ENCODE assay signal across 13 cellular contexts in the genomic region with DNA sequence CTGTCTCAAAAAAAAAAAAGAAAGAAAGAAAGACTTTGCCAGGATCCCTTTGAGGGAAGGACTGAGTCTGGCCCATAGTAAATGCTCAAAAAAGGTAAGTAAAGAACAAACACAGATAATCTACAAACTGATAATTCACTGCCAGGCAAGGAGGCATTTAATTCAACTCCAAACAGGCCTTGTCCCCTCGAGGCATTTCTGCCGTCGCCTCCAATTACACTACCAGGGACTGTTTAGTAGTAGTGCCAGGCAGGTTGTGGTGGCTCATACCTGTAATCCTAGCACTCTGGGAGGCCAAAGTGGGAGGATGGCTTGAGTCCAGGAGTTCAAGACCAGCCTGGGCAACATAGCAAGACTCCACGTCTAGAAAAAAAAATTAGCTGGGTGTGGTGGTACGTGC. TPM values are rescaled to one million over a fixed set of nuclear protein-coding genes. Genes with fewer than 3 reads are reported as not detected.
DNase-seq lines count a peak whose midpoint lies in the region; ATAC-seq, FAIRE-seq and TF ChIP-seq lines count a peak whose summit lies in the region.
"Had no signal": no experiment of that assay in that cellular context is flagged by ENCODE, and none has a peak within 500 bp of the region (broad histone marks: within the 10 kb centered on the region; RNA-seq: fewer than 3 reads in every experiment).

No MANE protein-coding gene starts in this region.

- DNase-seq in HepG2 (ENCODE audit: low spot score) (no peak), right lobe of liver (no peak), chondrocyte (ENCODE audit: low spot score) (peak; percentile 26), spleen (peak; percentile 9), tibial nerve (ENCODE audit: low spot score in 2 of 2) (no peak), NAMALWA (ENCODE audit: low spot score) (no peak), esophagus muscularis mucosa (ENCODE audit: extremely low spot score) (no peak)
- DNase-seq: 8988T; CD4-positive, CD25-positive, alpha-beta regulatory T cell; DMS53; HCEC 1CT had no signal

- no peak for FAIRE-seq in HepG2 (lab: Jason Lieb, UNC)

- no peak overlapping the region for H3K27ac ChIP-seq in HepG2 (ENCODE audit: extremely low read length, insufficient read depth, low read length)
- H3K27ac ChIP-seq in right lobe of liver = no peak overlapping the region
- H3K27ac ChIP-seq in spleen = no peak overlapping the region
- H3K27ac ChIP-seq in tibial nerve = peak overlapping the region in 3 of 4 donors; percentile 71 to 89 (median 85)
- H3K27ac ChIP-seq in esophagus muscularis mucosa (replicated peaks in 1 of 4) = no peak overlapping the region
- H3K27ac ChIP-seq: BLaER1 treated with 17β-estradiol and CSF1 and Interleukin-3, amounts not matched to agents 10 nM and 100 nM had no signal

- H3K27me3 Mint-ChIP-seq in chondrocyte (ENCODE audit: low read depth) = no peaks in the 10 kb centered on the region
- H3K27me3 Mint-ChIP-seq: CD4-positive, CD25-positive, alpha-beta regulatory T cell had no signal

- intact Hi-C loops in HepG2 (cut with micrococcal nuclease; ENCODE audit: unreplicated experiment) (no loop called here), right lobe of liver (cut with DNase I) (no loop called here), spleen (cut with DNase I; ENCODE audit: low total_unique reads) (no loop called here), esophagus muscularis mucosa (cut with DNase I) (no loop called here)

- H3K4me1 Mint-ChIP-seq in chondrocyte (ENCODE audit: low read depth) = peaks cover 28% of the 10 kb centered on the region
- H3K4me1 Mint-ChIP-seq: CD4-positive, CD25-positive, alpha-beta regulatory T cell had no signal

- H2AFZ ChIP-seq in HepG2 (ENCODE audit: low read length) = no peak overlapping the region

- ATAC-seq in HepG2 (no peak), right lobe of liver (no peak), HG03432 (IDR thresholded peaks at IDR 0.05; ENCODE audit: unreplicated experiment) (no peak)

- H3K4me1 ChIP-seq in HepG2 (ENCODE audit: insufficient read depth, low read length) (peaks cover 65% of the 10 kb centered on the region), right lobe of liver (peaks cover 0 to 1% (median 0%) of the 10 kb centered on the region in 4 donors), spleen (peaks cover 0 to 9% (median 0%) of the 10 kb centered on the region in 6 donors), tibial nerve (peaks cover 0 to 90% (median 15%) of the 10 kb centered on the region in 4 donors), esophagus muscularis mucosa (peaks cover 0 to 6% (median 0%) of the 10 kb centered on the region in 4 donors)

- H3K4me2 ChIP-seq in HepG2 (ENCODE audit: low read depth, low read length) = no peak overlapping the region
- H3K4me2 ChIP-seq: BLaER1 treated with 17β-estradiol and CSF1 and Interleukin-3, amounts not matched to agents 10 nM and 100 nM had no signal

- no peak for TF ChIP-seq EP300 in HepG2 (IDR thresholded peaks at IDR 0.05; ENCODE audit: low read depth in 2 of 2, low read length in 2 of 2)
- TF ChIP-seq EP300 in HepG2 (CRISPR knock-in tag; IDR thresholded peaks at IDR 0.05; ENCODE audit: borderline replicate concordance) = no peak
- no peak for TF ChIP-seq EP300 in tibial nerve (IDR thresholded peaks at IDR 0.05)
- TF ChIP-seq EP300 in esophagus muscularis mucosa (IDR thresholded peaks at IDR 0.05) = no peak

- H4K20me1 ChIP-seq in HepG2 (ENCODE audit: insufficient read depth, low read length) = no peaks in the 10 kb centered on the region

- no TSS peak for BruUV-seq in HepG2 (replicated peaks; lab: Mats Ljungman, UMichigan)

- CTCF ChIA-PET in HepG2 (lab: Yijun Ruan, JAX; ENCODE audit: low intra/inter-chr PET ratio, low total read pairs) = no interaction called here

- TF ChIP-seq RAD21 in HepG2 (CRISPR knock-in tag; IDR thresholded peaks at IDR 0.05) = no peak

- no peaks in the 10 kb centered on the region for H3K9me3 ChIP-seq in HepG2 (ENCODE audit: low read length)
- H3K9me3 ChIP-seq in right lobe of liver = no peaks in the 10 kb centered on the region
- H3K9me3 ChIP-seq in spleen = no peaks in the 10 kb centered on the region
- no peaks in the 10 kb centered on the region for H3K9me3 ChIP-seq in tibial nerve
- no peaks in the 10 kb centered on the region for H3K9me3 ChIP-seq in esophagus muscularis mucosa
- H3K9me3 ChIP-seq: BLaER1 treated with 17β-estradiol and CSF1 and Interleukin-3, amounts not matched to agents 10 nM and 100 nM had no signal

- H3K27me3 ChIP-seq in HepG2 (ENCODE audit: control insufficient read depth in 1 of 2, insufficient read depth in 2 of 2, low read length in 2 of 2) (no peaks in the 10 kb centered on the region), right lobe of liver (no peaks in the 10 kb centered on the region), spleen (replicated peaks in 1 of 7) (no peaks in the 10 kb centered on the region), tibial nerve (no peaks in the 10 kb centered on the region), esophagus muscularis mucosa (no peaks in the 10 kb centered on the region)
- H3K27me3 ChIP-seq: BLaER1 treated with 17β-estradiol and CSF1 and Interleukin-3, amounts not matched to agents 10 nM and 100 nM had no signal

- TF ChIP-seq CTCF in HepG2 (CRISPR knock-in tag; IDR thresholded peaks at IDR 0.05) = no peak
- TF ChIP-seq CTCF in right lobe of liver (IDR thresholded peaks at IDR 0.05) = no peak
- no peak for TF ChIP-seq CTCF in chondrocyte (IDR thresholded peaks at IDR 0.05)
- TF ChIP-seq CTCF in spleen (IDR thresholded peaks at IDR 0.05 in 8 of 11, conservative IDR thresholded peaks at IDR 0.05 in 3 of 11) = no peak
- TF ChIP-seq CTCF in tibial nerve (IDR thresholded peaks at IDR 0.05) = no peak
- TF ChIP-seq CTCF in esophagus muscularis mucosa (IDR thresholded peaks at IDR 0.05) = no peak

- H3K36me3 Mint-ChIP-seq in chondrocyte (ENCODE audit: low read depth) = no peaks in the 10 kb centered on the region
- H3K36me3 Mint-ChIP-seq: CD4-positive, CD25-positive, alpha-beta regulatory T cell had no signal

- H3K36me3 ChIP-seq in HepG2 (replicated peaks in 1 of 2; ENCODE audit: control insufficient read depth in 1 of 2, insufficient read depth in 2 of 2, low read length in 2 of 2) (no peaks in the 10 kb centered on the region), right lobe of liver (no peaks in the 10 kb centered on the region), spleen (no peaks in the 10 kb centered on the region), tibial nerve (no peaks in the 10 kb centered on the region), esophagus muscularis mucosa (no peaks in the 10 kb centered on the region)

- WGBS in HepG2 (ENCODE audit: low lambda C conversion rate) = 94% methylated on average over 5 of the region's 5 CpGs
- 89% methylated on average over 3 of the region's 5 CpGs for WGBS in right lobe of liver (ENCODE audit: insufficient coverage, low coverage, low lambda C conversion rate, missing lambda C conversion rate)
- 82 to 95% (median 91%) methylated on average over 5 of the region's 5 CpGs for WGBS in spleen, 5 donors
- 65 to 66% methylated on average over 5 of the region's 5 CpGs for WGBS in tibial nerve, 2 donors
- 90% methylated on average over 5 of the region's 5 CpGs for WGBS in esophagus muscularis mucosa

- TF ChIP-seq POLR2A in HepG2 (IDR thresholded peaks at IDR 0.05; ENCODE audit: insufficient read depth in 1 of 2, low read depth in 2 of 2, low read length in 2 of 2) (no peak), right lobe of liver (IDR thresholded peaks at IDR 0.05) (no peak), spleen (IDR thresholded peaks at IDR 0.05) (no peak), tibial nerve (IDR thresholded peaks at IDR 0.05) (no peak), esophagus muscularis mucosa (IDR thresholded peaks at IDR 0.05; ENCODE audit: low read depth) (no peak)

- H3K9ac ChIP-seq in HepG2 (ENCODE audit: insufficient read depth, low read depth, low read length) = no peak overlapping the region
- H3K9ac ChIP-seq: BLaER1 treated with 17β-estradiol and CSF1 and Interleukin-3, amounts not matched to agents 10 nM and 100 nM had no signal

- POLR2A ChIA-PET in HepG2 (lab: Yijun Ruan, JAX) = interaction anchor here (1.0 to 1.4 kb wide), 2 partner anchors 9 to 13 kb away, joined by 3 to 7 read pairs; no protein-coding TSS in a partner anchor

- no peaks in the 10 kb centered on the region for H3K79me2 ChIP-seq in HepG2 (ENCODE audit: insufficient read depth, low read length)

- no peak overlapping the region for H3K4me3 Mint-ChIP-seq in chondrocyte (ENCODE audit: unreplicated experiment)
- H3K4me3 Mint-ChIP-seq: CD4-positive, CD25-positive, alpha-beta regulatory T cell had no signal

- H3K4me3 ChIP-seq in HepG2 (replicated peaks in 1 of 3; ENCODE audit: insufficient read depth in 1 of 3, low read depth in 2 of 3, low read length in 3 of 3) (no peak overlapping the region), right lobe of liver (no peak overlapping the region), spleen (no peak overlapping the region), tibial nerve (no peak overlapping the region), esophagus muscularis mucosa (no peak overlapping the region)
- H3K4me3 ChIP-seq: BLaER1 treated with 17β-estradiol and CSF1 and Interleukin-3, amounts not matched to agents 10 nM and 100 nM had no signal

- no peaks in the 10 kb centered on the region for H3K9me3 Mint-ChIP-seq in chondrocyte (ENCODE audit: low read depth)
- H3K9me3 Mint-ChIP-seq: CD4-positive, CD25-positive, alpha-beta regulatory T cell had no signal

- no peak overlapping the region for H3K27ac Mint-ChIP-seq in chondrocyte (ENCODE audit: unreplicated experiment)
- H3K27ac Mint-ChIP-seq: CD4-positive, CD25-positive, alpha-beta regulatory T cell had no signal

- in situ Hi-C loops in HepG2 (cut with HindIII; ENCODE audit: extremely low pct_ligation_motif_present, low pct_unique_long_range_greater_than_20kb) = no loop called here

RNA-seq across cellular contexts. Expression of a gene that starts 43.7 kb away (rescaled TPM):
- total RNA-seq in HepG2 (2016; rRNA removed; fragmentation: Illumina TruSeq; extraction: Trizol) = 32.6 and 39.0 TPM in 2 replicates
- 4.6 and 5.9 TPM in 2 replicates for total RNA-seq in HepG2 (2016; cell fraction: cytosol; rRNA removed; fragmentation: Illumina TruSeq; extraction: Trizol; ENCODE audit: low read depth)
- total RNA-seq in HepG2 (2016; cell fraction: insoluble cytoplasmic fraction; rRNA removed; fragmentation: Illumina TruSeq; extraction: Trizol) = 28.7 and 37.9 TPM in 2 replicates
- total RNA-seq in HepG2 (2016; cell fraction: membrane; rRNA removed; fragmentation: Illumina TruSeq; extraction: Trizol) = 11.9 and 12.9 TPM in 2 replicates
- total RNA-seq in HepG2 (2016; cell fraction: nucleus; rRNA removed; fragmentation: Illumina TruSeq; extraction: Trizol) = 28.9 and 34.0 TPM in 2 replicates
- 27.2 and 29.0 TPM in 2 replicates for polyA plus RNA-seq in HepG2 (2011; rRNA removed)
- 29.7 and 35.1 TPM in 2 replicates for polyA plus RNA-seq in HepG2 (2011; cell fraction: cytosol; rRNA removed)
- polyA plus RNA-seq in HepG2 (2011; cell fraction: nucleus; rRNA removed) = 127 and 178 TPM in 2 replicates
- 36.8 and 44.9 TPM in 2 replicates for polyA plus RNA-seq in HepG2 (2012)
- polyA plus RNA-seq in HepG2 (2016; cell fraction: cytosol; fragmentation: Illumina TruSeq; extraction: Trizol; ENCODE audit: low read depth) = 5.4 and 6.3 TPM in 2 replicates
- 32.2 and 39.6 TPM in 2 replicates for polyA plus RNA-seq in HepG2 (2016; cell fraction: insoluble cytoplasmic fraction; fragmentation: Illumina TruSeq; extraction: Trizol; ENCODE audit: low read depth)
- 8.2 and 9.4 TPM in 2 replicates for polyA plus RNA-seq in HepG2 (2016; cell fraction: membrane; fragmentation: Illumina TruSeq; extraction: Trizol; ENCODE audit: low read depth)
- polyA plus RNA-seq in HepG2 (2016; cell fraction: nucleus; fragmentation: Illumina TruSeq; extraction: Trizol; ENCODE audit: insufficient read depth, low read depth) = 54.7 and 57.4 TPM in 2 replicates
- polyA minus RNA-seq in HepG2 (2011; rRNA and poly(A)+ RNA removed; ENCODE audit: low replicate concordance) = 64.1 and 66.8 TPM in 2 replicates
- polyA minus RNA-seq in HepG2 (2011; cell fraction: cytosol; rRNA and poly(A)+ RNA removed) = 36.4 and 37.4 TPM in 2 replicates
- polyA minus RNA-seq in HepG2 (2011; cell fraction: nucleus; rRNA and poly(A)+ RNA removed) = 29.3 and 32.8 TPM in 2 replicates
- 100 to 1,000 TPM; 265 to 457 (median 317) TPM for total RNA-seq in right lobe of liver
- total RNA-seq in chondrocyte = 12.3 to 33.7 TPM (median 14.2 TPM) in 3 replicates
- 1 to 10 TPM; 3.4 to 8.8 (median 5.3) TPM for total RNA-seq in spleen
- 1 to 10 TPM; 4.6 to 6.8 (median 4.9) TPM for polyA plus RNA-seq in spleen
- 100 to 1,000 TPM in 1 of 4 donors, 10 to 100 TPM in 3; 82.5 to 135 (median 90.2) TPM for total RNA-seq in tibial nerve
- 1 to 10 TPM; 2.1 to 5.5 (median 5.1) TPM for total RNA-seq in esophagus muscularis mucosa

RNA-seq across cellular contexts. Expression of a gene that starts 57.6 kb away (rescaled TPM):
- 4.4 and 6.8 TPM in 2 replicates for total RNA-seq in HepG2 (2016; rRNA removed; fragmentation: Illumina TruSeq; extraction: Trizol)
- total RNA-seq in HepG2 (2016; cell fraction: cytosol; rRNA removed; fragmentation: Illumina TruSeq; extraction: Trizol; ENCODE audit: low read depth) = 1.1 TPM in 2 replicates
- total RNA-seq in HepG2 (2016; cell fraction: insoluble cytoplasmic fraction; rRNA removed; fragmentation: Illumina TruSeq; extraction: Trizol) = 3.5 and 6.4 TPM in 2 replicates
- total RNA-seq in HepG2 (2016; cell fraction: membrane; rRNA removed; fragmentation: Illumina TruSeq; extraction: Trizol) = 4.1 and 5.5 TPM in 2 replicates
- 2.9 and 5.5 TPM in 2 replicates for total RNA-seq in HepG2 (2016; cell fraction: nucleus; rRNA removed; fragmentation: Illumina TruSeq; extraction: Trizol)
- polyA plus RNA-seq in HepG2 (2011; rRNA removed) = 1.3 and 2.4 TPM in 2 replicates
- 1.7 and 3.3 TPM in 2 replicates for polyA plus RNA-seq in HepG2 (2011; cell fraction: cytosol; rRNA removed)
- polyA plus RNA-seq in HepG2 (2011; cell fraction: nucleus; rRNA removed) = 7.1 and 9.6 TPM in 2 replicates
- polyA plus RNA-seq in HepG2 (2012) = 1.2 and 2.5 TPM in 2 replicates
- polyA plus RNA-seq in HepG2 (2016; cell fraction: cytosol; fragmentation: Illumina TruSeq; extraction: Trizol; ENCODE audit: low read depth) = 1.4 and 1.5 TPM in 2 replicates
- 3.8 and 4.4 TPM in 2 replicates for polyA plus RNA-seq in HepG2 (2016; cell fraction: insoluble cytoplasmic fraction; fragmentation: Illumina TruSeq; extraction: Trizol; ENCODE audit: low read depth)
- polyA plus RNA-seq in HepG2 (2016; cell fraction: membrane; fragmentation: Illumina TruSeq; extraction: Trizol; ENCODE audit: low read depth) = 3.3 and 4.1 TPM in 2 replicates
- polyA plus RNA-seq in HepG2 (2016; cell fraction: nucleus; fragmentation: Illumina TruSeq; extraction: Trizol; ENCODE audit: insufficient read depth, low read depth) = 7.3 and 8.5 TPM in 2 replicates
- 3.9 and 38.9 TPM in 2 replicates for polyA minus RNA-seq in HepG2 (2011; rRNA and poly(A)+ RNA removed; ENCODE audit: low replicate concordance)
- 2.7 and 3.0 TPM in 2 replicates for polyA minus RNA-seq in HepG2 (2011; cell fraction: cytosol; rRNA and poly(A)+ RNA removed)
- polyA minus RNA-seq in HepG2 (2011; cell fraction: nucleus; rRNA and poly(A)+ RNA removed) = 1.1 and 1.5 TPM in 2 replicates
- 1 to 10 TPM in 3 of 6 experiments, under 1 TPM in 3; 0.48 to 4.7 (median 1.1) TPM for total RNA-seq in right lobe of liver
- 33.8 to 47.2 TPM (median 46.8 TPM) in 3 replicates for total RNA-seq in chondrocyte
- 10 to 100 TPM in 2 of 7 donors, 1 to 10 TPM in 5; 3.3 to 10.3 (median 8.0) TPM for total RNA-seq in spleen
- polyA plus RNA-seq in spleen = 10 to 100 TPM in 1 of 3 donors, 1 to 10 TPM in 2; 3.9 to 12.0 (median 7.9) TPM
- 10 to 100 TPM in 3 of 4 donors, 1 to 10 TPM in 1; 9.4 to 17.1 (median 14.0) TPM for total RNA-seq in tibial nerve
- 10 to 100 TPM in 2 of 4 donors, 1 to 10 TPM in 2; 8.7 to 21.9 (median 13.1) TPM for total RNA-seq in esophagus muscularis mucosa

Comparison
In these comparisons a context has a peak if more than half of its experiments do, and no peak if none do; other contexts are left out.
1. DNase-seq: peak in chondrocyte (single experiment) and spleen (single experiment); none in HepG2 (single experiment), right lobe of liver (0 of 3), tibial nerve (0 of 2), NAMALWA (single experiment) and esophagus muscularis mucosa (single experiment).
2. H3K27ac ChIP-seq: peak in tibial nerve (3 of 4); none in HepG2 (single experiment), right lobe of liver (0 of 3), spleen (0 of 8) and esophagus muscularis mucosa (0 of 4).